Comparison of ENCODE assay signal across 13 cellular contexts in the genomic region with DNA sequence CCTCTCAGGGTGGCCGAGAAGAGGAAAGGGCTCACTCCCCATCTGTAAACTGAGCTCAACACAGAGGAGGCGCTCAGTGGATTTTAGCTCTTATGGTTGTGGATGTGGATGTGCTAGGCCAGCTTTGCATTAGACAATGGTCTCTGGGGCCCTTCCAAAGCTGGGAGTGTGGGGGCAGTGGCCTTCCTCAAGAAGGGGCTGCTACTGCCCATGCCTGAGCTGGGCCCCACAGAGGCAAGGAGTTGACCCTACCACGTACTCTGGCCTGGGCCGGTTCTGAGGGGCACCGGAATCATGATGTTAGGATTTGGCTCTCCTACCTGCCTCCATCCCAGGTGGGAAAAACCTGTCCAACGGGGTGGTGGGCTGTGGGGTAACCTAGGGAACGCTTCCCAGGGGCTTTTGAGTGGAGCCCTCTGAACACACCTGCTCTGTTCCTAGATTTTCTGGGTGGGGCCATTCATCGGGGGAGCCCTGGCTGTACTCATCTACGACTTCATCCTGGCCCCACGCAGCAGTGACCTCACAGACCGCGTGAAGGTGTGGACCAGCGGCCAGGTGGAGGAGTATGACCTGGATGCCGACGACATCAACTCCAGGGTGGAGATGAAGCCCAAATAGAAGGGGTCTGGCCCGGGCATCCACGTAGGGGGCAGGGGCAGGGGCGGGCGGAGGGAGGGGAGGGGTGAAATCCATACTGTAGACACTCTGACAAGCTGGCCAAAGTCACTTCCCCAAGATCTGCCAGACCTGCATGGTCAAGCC. TPM values are rescaled to one million over a fixed set of nuclear protein-coding genes. Genes with fewer than 3 reads are reported as not detected.
A peak's percentile ranks its signal among the peaks of the same experiment; 100 is the strongest.
DNase-seq lines count a peak whose midpoint lies in the region; ATAC-seq and TF ChIP-seq lines count a peak whose summit lies in the region.
"Had no signal": no experiment of that assay in that cellular context is flagged by ENCODE, and none has a peak within 500 bp of the region (broad histone marks: within the 10 kb centered on the region; RNA-seq: fewer than 3 reads in every experiment).

No MANE protein-coding gene starts in this region.

- H3K27me3 ChIP-seq in transverse colon = no peaks in the 10 kb centered on the region

- peaks cover 4 to 20% (median 12%) of the 10 kb centered on the region in 4 donors for H3K4me1 ChIP-seq in transverse colon

- no peak for TF ChIP-seq POLR2A in transverse colon (IDR thresholded peaks at IDR 0.05)

- peak overlapping the region; percentile 79 to 96 for H3K27ac ChIP-seq in coronary artery
- H3K27ac ChIP-seq in transverse colon = no peak overlapping the region

- TF ChIP-seq EP300 in transverse colon (IDR thresholded peaks at IDR 0.05; ENCODE audit: low read depth) = no peak

- in situ Hi-C loops in transverse colon (cut with MboI; ENCODE audit: low pct_ligation_motif_present in 1 of 4, low pct_unique_long_range_greater_than_20kb in 1 of 4, low sequenced_read_pairs in 3 of 4) = no loop called here

- 91% methylated on average over 18 of the region's 19 CpGs; no CpG with 5 or more reads in 1 of the 2 donors for WGBS in transverse colon (ENCODE audit: low coverage in 1 of 2), 2 donors

- TF ChIP-seq CTCF in coronary artery (IDR thresholded peaks at IDR 0.05) (no peak), transverse colon (IDR thresholded peaks at IDR 0.05) (no peak)

- intact Hi-C loops in transverse colon (cut with DNase I; ENCODE audit: low total_unique reads) = no loop called here

- H3K36me3 ChIP-seq in transverse colon = no peaks in the 10 kb centered on the region

- H3K4me3 ChIP-seq in coronary artery = no peak overlapping the region
- H3K4me3 ChIP-seq in transverse colon = no peak overlapping the region
- H3K4me3 ChIP-seq: GM23338 had no signal

- peak; percentile 2 for DNase-seq in activated gamma-delta T cell treated with Interleukin-2 at 50 U/mL for 16 hours
- no peak for DNase-seq in activated gamma-delta T cell (lab: John Stamatoyannopoulos, UW)
- peak; percentile 66 for DNase-seq in coronary artery (ENCODE audit: low spot score)
- peak; percentile 68 for DNase-seq in mesenteric fat pad (ENCODE audit: low spot score)
- DNase-seq in transverse colon = peak; percentile 6
- no peak for DNase-seq in NCI-H82 (lab: John Stamatoyannopoulos, UW)
- DNase-seq: activated naive CD8-positive, alpha-beta T cell treated with anti-CD3 and anti-CD28 coated beads, Interleukin-2, amount 50 U/mL, for 24 hours; DMS53; immature natural killer cell; NCI-H2171 had no signal

- ATAC-seq in HG02588 (IDR thresholded peaks at IDR 0.05; ENCODE audit: unreplicated experiment) (no peak), HG03159 (IDR thresholded peaks at IDR 0.05; ENCODE audit: unreplicated experiment) (no peak)
- ATAC-seq: activated naive CD8-positive, alpha-beta T cell treated with anti-CD3 and anti-CD28 coated beads, Interleukin-2, amount 50 U/mL, for 24 hours; GM23338 had no signal

- H3K9me3 ChIP-seq in transverse colon = peaks cover 0 to 3% of the 10 kb centered on the region in 2 donors

RNA-seq across cellular contexts. Expression of a gene that starts 11.5 kb away (rescaled TPM):
- total RNA-seq in mesenteric fat pad (140 TPM), transverse colon (10 to 100 TPM; 21.3 to 98.3 (median 28.4) TPM)

RNA-seq across cellular contexts. Expression of a gene that starts 40.6 kb away (rescaled TPM):
- total RNA-seq in mesenteric fat pad = not detected
- total RNA-seq in transverse colon = not detected
- total RNA-seq: GM23338 had no signal

Comparison
In these comparisons a context has a peak if more than half of its experiments do, and no peak if none do; other contexts are left out.
1. DNase-seq: peak in activated gamma-delta T cell treated with Interleukin-2 at 50 U/mL for 16 hours (single experiment), coronary artery (single experiment), mesenteric fat pad (single experiment) and transverse colon (single experiment); none in activated gamma-delta T cell (single experiment) and NCI-H82 (single experiment).
2. H3K27ac ChIP-seq: peak in coronary artery (2 of 2); none in transverse colon (0 of 4).